Comparison of ENCODE assay signal across 1 cellular context in the genomic region with DNA sequence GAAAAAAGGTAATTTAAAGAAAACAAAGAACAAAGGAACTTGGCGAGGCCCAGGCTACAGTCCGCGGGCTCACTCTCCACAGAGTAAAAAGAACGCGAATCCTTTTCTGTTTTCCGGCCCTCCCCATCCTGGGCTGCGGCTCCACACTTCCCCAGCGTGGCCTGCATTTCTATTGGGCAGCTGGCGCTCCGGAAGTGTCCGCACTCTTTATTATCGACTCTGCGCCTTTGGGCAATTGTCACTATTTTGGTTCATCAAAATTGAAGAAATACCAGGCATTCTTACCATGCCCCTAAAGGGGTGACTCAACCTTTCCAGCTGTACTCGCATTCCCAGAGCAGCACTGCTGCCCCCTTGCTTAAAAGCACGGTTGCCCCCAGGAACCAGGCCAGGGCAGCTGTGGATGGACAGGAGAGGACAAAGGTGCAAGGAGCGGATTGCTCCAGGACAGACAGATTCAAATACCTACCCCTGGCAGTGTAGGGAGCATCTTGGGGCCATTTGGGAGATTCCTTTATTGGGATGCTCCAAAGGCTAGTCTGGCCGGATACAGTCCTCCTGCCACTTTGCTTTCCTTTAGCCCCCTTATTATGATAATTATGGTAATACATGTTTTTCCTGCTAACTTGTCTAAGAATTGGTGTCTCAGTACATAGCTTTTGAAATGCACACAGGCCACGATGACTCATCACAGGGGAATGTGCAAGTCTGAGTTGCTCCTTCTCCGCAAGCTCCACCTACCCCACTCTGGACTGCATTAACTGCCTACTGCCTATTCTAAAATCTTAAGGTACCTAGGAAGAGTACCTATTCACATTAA.
TF ChIP-seq lines count a peak whose summit lies in the region.

No MANE protein-coding gene starts in this region.

TF ChIP-seq in HepG2, 621 proteins besides CTCF, POLR2A, EP300 and RAD21:
- TF ChIP-seq FOSL1 (CRISPR knock-in tag; IDR thresholded peaks at IDR 0.05; ENCODE audit: borderline replicate concordance): peak; percentile 85
- no peak for TF ChIP-seq MLX (CRISPR knock-in tag; IDR thresholded peaks at IDR 0.05)
- TF ChIP-seq ATF3 (CRISPR knock-in tag; IDR thresholded peaks at IDR 0.05): peak; percentile 93
- peak; percentile 96 for TF ChIP-seq FOSL2 (CRISPR knock-in tag; IDR thresholded peaks at IDR 0.05)
- TF ChIP-seq TEAD3 (CRISPR knock-in tag; optimal IDR thresholded peaks at IDR 0.05; ENCODE audit: borderline replicate concordance): peak; percentile 87
- TF ChIP-seq LCORL (IDR thresholded peaks at IDR 0.05): no peak
- TF ChIP-seq LCORL (CRISPR knock-in tag; IDR thresholded peaks at IDR 0.05): no peak
- TF ChIP-seq JUNB (CRISPR knock-in tag; IDR thresholded peaks at IDR 0.05; ENCODE audit: borderline replicate concordance): peak; percentile 83; the same call in 1 of the 2 replicates
- no peak for TF ChIP-seq RORA (CRISPR knock-in tag; IDR thresholded peaks at IDR 0.05)
- TF ChIP-seq NFE2L2 (IDR thresholded peaks at IDR 0.05; ENCODE audit: low read length): 0 out of 2 replicates have a peak, but pooled peaks have one; percentile 21
- TF ChIP-seq EED (CRISPR knock-in tag; IDR thresholded peaks at IDR 0.05): no peak
- TF ChIP-seq JUND (CRISPR knock-in tag; IDR thresholded peaks at IDR 0.05): peak; percentile 94
- TF ChIP-seq GZF1 (CRISPR knock-in tag; IDR thresholded peaks at IDR 0.05): peak; percentile 98
TF ChIP-seq in HepG2: peak in this region for 8.
